Comparison of ENCODE assay signal across 8 cellular contexts in genomic region chr3:42012935-42013651, GRCh38. TPM values are rescaled to one million over a fixed set of nuclear protein-coding genes. Genes with fewer than 3 reads are reported as not detected.
DNase-seq lines count a peak whose midpoint lies in the region; ATAC-seq and TF ChIP-seq lines count a peak whose summit lies in the region.

No MANE protein-coding gene starts in this region.

- H3F3A ChIP-seq in neural cell (ENCODE audit: insufficient read depth, low read length, poor library complexity, severe bottlenecking), result no peaks in the 10 kb centered on the region

- no peak for TF ChIP-seq RAD21 in neural cell (conservative IDR thresholded peaks at IDR 0.05)

- H3K27ac Mint-ChIP-seq in stimulated activated naive CD8-positive, alpha-beta T cell treated with anti-CD3 and anti-CD28 coated beads, Interleukin-15, amount 100 ng/mL, for 72 hours, result peak overlapping the region; percentile 94 to 98

- H3K9me3 ChIP-seq in neural cell (ENCODE audit: low read length), result no peaks in the 10 kb centered on the region

- peak; percentile 76 for ATAC-seq in HG03342 (IDR thresholded peaks at IDR 0.05; ENCODE audit: unreplicated experiment)
- ATAC-seq in stimulated activated naive CD8-positive, alpha-beta T cell treated with anti-CD3 and anti-CD28 coated beads, Interleukin-15, amount 100 ng/mL, for 72 hours, result peak; percentile 86

- peak overlapping the region; percentile 46 for H3K9ac ChIP-seq in neural cell (ENCODE audit: low read length)

- peak overlapping the region; percentile 6 for H2AFZ ChIP-seq in neural cell (ENCODE audit: low read depth, low read length)

- DNase-seq in CD1c-positive myeloid dendritic cell (ENCODE audit: extremely low spot score) (peak; percentile 93), RPMI7951 (ENCODE audit: low read depth) (peak; percentile 62), fibroblast of the aortic adventitia (ENCODE audit: low read depth) (peak; percentile 46)
- peak; percentile 68 for DNase-seq in activated T-helper 9 cell treated with anti-CD3 and anti-CD28 coated beads, Interleukin-2, amount 50 U/mL, for 16 hours (ENCODE audit: low read depth)
- peak; percentile 60 to 66 for DNase-seq in stimulated activated naive CD8-positive, alpha-beta T cell treated with anti-CD3 and anti-CD28 coated beads, Interleukin-15, amount 100 ng/mL, for 72 hours

- no peak for TF ChIP-seq EP300 in neural cell (conservative IDR thresholded peaks at IDR 0.05; ENCODE audit: poor library complexity, severe bottlenecking)

- H3K27me3 ChIP-seq in neural cell (ENCODE audit: insufficient read depth, low read depth, low read length), result no peaks in the 10 kb centered on the region

- TF ChIP-seq CTCF in fibroblast of the aortic adventitia (IDR thresholded peaks at IDR 0.05; ENCODE audit: insufficient read depth, low read length) (no peak), neural cell (IDR thresholded peaks at IDR 0.05; ENCODE audit: poor library complexity, severe bottlenecking) (no peak)

- H3K4me2 ChIP-seq in neural cell (ENCODE audit: low read length), result no peak overlapping the region

- H3K9me3 Mint-ChIP-seq in stimulated activated naive CD8-positive, alpha-beta T cell treated with anti-CD3 and anti-CD28 coated beads, Interleukin-15, amount 100 ng/mL, for 72 hours, result no peaks in the 10 kb centered on the region

- H3K79me2 ChIP-seq in neural cell (replicated peaks; ENCODE audit: insufficient read depth, low read length), result peaks cover 33% of the 10 kb centered on the region

- no peaks in the 10 kb centered on the region for H3K9me2 ChIP-seq in neural cell (ENCODE audit: insufficient read depth, low read length)

- no peaks in the 10 kb centered on the region for H3K36me3 ChIP-seq in neural cell (ENCODE audit: insufficient read depth, low read length)

- H3K4me1 Mint-ChIP-seq in stimulated activated naive CD8-positive, alpha-beta T cell treated with anti-CD3 and anti-CD28 coated beads, Interleukin-15, amount 100 ng/mL, for 72 hours, result peaks cover 47% of the 10 kb centered on the region

- H3K4me3 Mint-ChIP-seq in stimulated activated naive CD8-positive, alpha-beta T cell treated with anti-CD3 and anti-CD28 coated beads, Interleukin-15, amount 100 ng/mL, for 72 hours, result peak overlapping the region; percentile 85 to 96

- H3K4me3 ChIP-seq in fibroblast of the aortic adventitia (ENCODE audit: low read depth, low read length) (peak overlapping the region; percentile 91), neural cell (ENCODE audit: low read length) (peak overlapping the region; percentile 59)

- no peaks in the 10 kb centered on the region for H4K20me1 ChIP-seq in neural cell (ENCODE audit: insufficient read depth)

- H3K27ac ChIP-seq in neural cell (ENCODE audit: low read length), result no peak overlapping the region

- H3K27me3 Mint-ChIP-seq in stimulated activated naive CD8-positive, alpha-beta T cell treated with anti-CD3 and anti-CD28 coated beads, Interleukin-15, amount 100 ng/mL, for 72 hours, result no peaks in the 10 kb centered on the region

- peak; percentile 83 for TF ChIP-seq POLR2A in GM19193 (IDR thresholded peaks at IDR 0.05; ENCODE audit: extremely low read depth, insufficient read depth, insufficient read length)

TF ChIP-seq in neural cell, 6 proteins besides CTCF, POLR2A, EP300 and RAD21:
- TF ChIP-seq MXI1 (conservative IDR thresholded peaks at IDR 0.05; ENCODE audit: poor library complexity, severe bottlenecking) (peak; percentile 6), SMC3 (conservative IDR thresholded peaks at IDR 0.05; ENCODE audit: poor library complexity) (no peak)

RNA-seq across cellular contexts. Expression of gene ULK4, which starts 51.2 kb away (rescaled TPM):
- 8.4 and 9.0 TPM in 2 replicates for total RNA-seq in RPMI7951 (2014; rRNA removed; shearing (Covaris generic))
- 16.1 and 46.8 TPM in 2 replicates for total RNA-seq in fibroblast of the aortic adventitia (ENCODE audit: low replicate concordance)
- 3.0 and 7.2 TPM in 2 replicates for polyA plus RNA-seq in neural cell
- polyA minus RNA-seq in neural cell, result 20.2 and 26.0 TPM in 2 replicates
